23 cellular contexts compared by ENCODE assay signal in genomic region chr1:54579337-54579781, GRCh38. TPM values are rescaled to one million over a fixed set of nuclear protein-coding genes. Genes with fewer than 3 reads are reported as not detected.
A peak's percentile ranks its signal among the peaks of the same experiment; 100 is the strongest.
DNase-seq lines count a peak whose midpoint lies in the region; ATAC-seq and TF ChIP-seq lines count a peak whose summit lies in the region.
"Had no signal": no experiment of that assay in that cellular context is flagged by ENCODE, and none has a peak within 500 bp of the region (broad histone marks: within the 10 kb centered on the region; RNA-seq: fewer than 3 reads in every experiment).

No MANE protein-coding gene starts in this region.

- H3K9me3 ChIP-seq in H9 (ENCODE audit: control insufficient read depth, low read depth, low read length): no peaks in the 10 kb centered on the region
- no peaks in the 10 kb centered on the region for H3K9me3 ChIP-seq in skeletal muscle tissue (ENCODE audit: control insufficient read depth in 3 of 3, low read length in 3 of 3)
- H3K9me3 ChIP-seq in PC-3 (ENCODE audit: low read length): no peaks in the 10 kb centered on the region
- H3K9me3 ChIP-seq: pancreas had no signal

- H3T11ph ChIP-seq in H9 (ENCODE audit: low read length): no peak overlapping the region

- no peaks in the 10 kb centered on the region for H3F3A ChIP-seq in PC-3 (ENCODE audit: low read length, unreplicated experiment)

- no peak for DNase-seq in H9
- peak in 1 of 61 donors; percentile 16 for DNase-seq in caudate nucleus (lab: John Stamatoyannopoulos, UW)
- DNase-seq in islet precursor cell: peak; percentile 85
- DNase-seq in activated T-cell treated with anti-CD3 and anti-CD28 coated beads, Interleukin-2, amount 50 U/mL, for 24 hours: no peak
- no peak for DNase-seq in stimulated activated CD4-positive, alpha-beta T cell treated with anti-CD3 and anti-CD28 coated beads, Interleukin-4, amount 100 ng/mL, for 1 hour
- DNase-seq in PC-3: no peak
- DNase-seq: activated CD4-positive, CD25-positive, alpha-beta regulatory T cell; activated naive CD8-positive, alpha-beta T cell treated with anti-CD3 and anti-CD28 coated beads, Interleukin-2, amount 50 U/mL, for 24 hours; COR-L47; EL; glutamatergic neuron; GM23248; NCI-H146; NCI-H226; pancreas; SIG-M5; stimulated activated CD4-positive, alpha-beta T cell treated with anti-CD3 and anti-CD28 coated beads, Interleukin-15, amount 100 ng/mL, for 24 hours; stimulated activated naive CD8-positive, alpha-beta T cell treated with anti-CD3 and anti-CD28 coated beads, Interleukin-15, amount 100 ng/mL, for 72 hours; T-helper 2 cell had no signal

- CTCF ChIA-PET in PC-3 (lab: Charles Lee): no interaction called here

- no peak overlapping the region for H2BK20ac ChIP-seq in H9 (ENCODE audit: low read depth, low read length, poor library complexity, severe bottlenecking)

- H3K27ac Mint-ChIP-seq in H9: peak overlapping the region; percentile 19 to 95 (median 91)
- H3K27ac Mint-ChIP-seq in activated T-cell treated with anti-CD3 and anti-CD28 coated beads, Interleukin-2, amount 50 U/mL, for 24 hours: no peak overlapping the region
- H3K27ac Mint-ChIP-seq: activated naive CD8-positive, alpha-beta T cell treated with anti-CD3 and anti-CD28 coated beads, Interleukin-2, amount 50 U/mL, for 24 hours; stimulated activated naive CD8-positive, alpha-beta T cell treated with anti-CD3 and anti-CD28 coated beads, Interleukin-15, amount 100 ng/mL, for 72 hours had no signal

- no peak overlapping the region for H3K4me2 ChIP-seq in H9 (ENCODE audit: insufficient read depth, insufficient read length, low read length)
- no peak overlapping the region for H3K4me2 ChIP-seq in PC-3 (ENCODE audit: low read length)

- H2AK5ac ChIP-seq in H9 (ENCODE audit: insufficient read length, low read length): no peak overlapping the region

- POLR2A ChIA-PET in PC-3 (lab: Charles Lee; ENCODE audit: unreplicated experiment): no interaction called here

- no peaks in the 10 kb centered on the region for H3K79me1 ChIP-seq in H9 (ENCODE audit: insufficient read depth, low read depth, low read length, poor library complexity, severe bottlenecking)

- H2BK15ac ChIP-seq in H9 (ENCODE audit: low read depth, low read length): no peak overlapping the region

- peaks cover 58 to 70% of the 10 kb centered on the region in 2 experiments for H3K4me1 Mint-ChIP-seq in H9
- H3K4me1 Mint-ChIP-seq in activated T-cell treated with anti-CD3 and anti-CD28 coated beads, Interleukin-2, amount 50 U/mL, for 24 hours (ENCODE audit: low read depth): no peaks in the 10 kb centered on the region
- H3K4me1 Mint-ChIP-seq: central memory CD8-positive, alpha-beta T cell; stimulated activated naive CD8-positive, alpha-beta T cell treated with anti-CD3 and anti-CD28 coated beads, Interleukin-15, amount 100 ng/mL, for 72 hours had no signal

- intact Hi-C loops in PC-3 (cut with micrococcal nuclease): no loop called here

- peak overlapping the region; percentile 63 for H3K14ac ChIP-seq in H9 (ENCODE audit: insufficient read depth, low read length)

- ATAC-seq in HG02938 (IDR thresholded peaks at IDR 0.05; ENCODE audit: unreplicated experiment) (no peak), PC-3 (no peak)
- ATAC-seq: activated naive CD8-positive, alpha-beta T cell treated with anti-CD3 and anti-CD28 coated beads, Interleukin-2, amount 50 U/mL, for 24 hours; pancreas; stimulated activated naive CD8-positive, alpha-beta T cell treated with anti-CD3 and anti-CD28 coated beads, Interleukin-15, amount 100 ng/mL, for 72 hours had no signal

- H3K4me3 ChIP-seq in skeletal muscle tissue (ENCODE audit: low read length in 3 of 3) (no peak overlapping the region), PC-3 (ENCODE audit: low read length) (no peak overlapping the region)
- H3K4me3 ChIP-seq: GM23248, pancreas had no signal

- no peaks in the 10 kb centered on the region for H3K23me2 ChIP-seq in H9 (ENCODE audit: insufficient read length, low read depth, low read length, poor library complexity, severe bottlenecking)

- no peaks in the 10 kb centered on the region for H3K9me2 ChIP-seq in PC-3 (replicated peaks; ENCODE audit: low read length)

- no TSS peak for BruUV-seq in PC-3 (replicated peaks; lab: Mats Ljungman, UMichigan)

- no peak overlapping the region for H4K91ac ChIP-seq in H9 (ENCODE audit: insufficient read length, low read depth, low read length)

- no peak overlapping the region for H2BK5ac ChIP-seq in H9 (ENCODE audit: insufficient read length, low read length)

- H4K20me1 ChIP-seq in H9 (ENCODE audit: control insufficient read depth, insufficient read depth, insufficient read length): no peaks in the 10 kb centered on the region
- H4K20me1 ChIP-seq in PC-3 (ENCODE audit: low read length): no peaks in the 10 kb centered on the region

- no peak overlapping the region for H2AFZ ChIP-seq in H9 (ENCODE audit: low read length)
- no peak overlapping the region for H2AFZ ChIP-seq in PC-3 (ENCODE audit: low read length)
- H2AFZ ChIP-seq: GM23248 had no signal

- no peak overlapping the region for H3K56ac ChIP-seq in H9 (ENCODE audit: insufficient read length, low read depth, low read length)

- H3K9me3 Mint-ChIP-seq in H9: no peaks in the 10 kb centered on the region
- no peaks in the 10 kb centered on the region for H3K9me3 Mint-ChIP-seq in activated T-cell treated with anti-CD3 and anti-CD28 coated beads, Interleukin-2, amount 50 U/mL, for 24 hours
- H3K9me3 Mint-ChIP-seq: activated naive CD8-positive, alpha-beta T cell treated with anti-CD3 and anti-CD28 coated beads, Interleukin-2, amount 50 U/mL, for 24 hours; central memory CD8-positive, alpha-beta T cell; stimulated activated naive CD8-positive, alpha-beta T cell treated with anti-CD3 and anti-CD28 coated beads, Interleukin-15, amount 100 ng/mL, for 72 hours had no signal

- H3K27ac ChIP-seq in H9 (ENCODE audit: insufficient read length, low read depth, low read length) (no peak overlapping the region), caudate nucleus (ENCODE audit: low read depth, low read length) (peak overlapping the region; percentile 12), skeletal muscle tissue (ENCODE audit: low read depth, low read length) (peak overlapping the region; percentile 90), PC-3 (ENCODE audit: low read length) (no peak overlapping the region)
- H3K27ac ChIP-seq: GM23248, pancreas had no signal

- H4K8ac ChIP-seq in H9 (replicated peaks; ENCODE audit: insufficient read length, low read depth, low read length): no peak overlapping the region

- H3K4ac ChIP-seq in H9 (ENCODE audit: low read depth, low read length): no peak overlapping the region

- H3K18ac ChIP-seq in H9 (ENCODE audit: insufficient read length, low read depth, low read length): peak overlapping the region; percentile 17

- H4K5ac ChIP-seq in H9 (ENCODE audit: insufficient read length, low read depth, low read length): no peak overlapping the region

- WGBS in H9 (ENCODE audit: extremely low coverage, insufficient read length, low lambda C conversion rate): no CpG with 5 or more reads among the region's 4 CpGs

- TF ChIP-seq CTCF in H9 (conservative IDR thresholded peaks at IDR 0.05) (no peak), PC-3 (conservative IDR thresholded peaks at IDR 0.05; ENCODE audit: low read depth, low read length) (no peak)

- no peaks in the 10 kb centered on the region for H3K36me3 ChIP-seq in skeletal muscle tissue (ENCODE audit: control insufficient read depth in 3 of 3, insufficient read depth in 3 of 3, low read length in 3 of 3)
- no peaks in the 10 kb centered on the region for H3K36me3 ChIP-seq in PC-3 (ENCODE audit: low read depth, low read length)
- H3K36me3 ChIP-seq: pancreas had no signal

- H3K27me3 ChIP-seq in H9 (ENCODE audit: insufficient read depth, low read length) (no peaks in the 10 kb centered on the region), skeletal muscle tissue (ENCODE audit: control insufficient read depth in 3 of 3, insufficient read depth in 3 of 3, low read length in 3 of 3) (no peaks in the 10 kb centered on the region), PC-3 (ENCODE audit: low read length) (no peaks in the 10 kb centered on the region)
- H3K27me3 ChIP-seq: pancreas had no signal

- no peak overlapping the region for H3K4me3 Mint-ChIP-seq in H9
- H3K4me3 Mint-ChIP-seq in activated T-cell treated with anti-CD3 and anti-CD28 coated beads, Interleukin-2, amount 50 U/mL, for 24 hours: no peak overlapping the region
- H3K4me3 Mint-ChIP-seq: activated naive CD8-positive, alpha-beta T cell treated with anti-CD3 and anti-CD28 coated beads, Interleukin-2, amount 50 U/mL, for 24 hours; central memory CD8-positive, alpha-beta T cell; stimulated activated naive CD8-positive, alpha-beta T cell treated with anti-CD3 and anti-CD28 coated beads, Interleukin-15, amount 100 ng/mL, for 72 hours had no signal

- H3K79me2 ChIP-seq in H9 (ENCODE audit: insufficient read depth, low read length) (no peaks in the 10 kb centered on the region), PC-3 (ENCODE audit: low read length) (no peaks in the 10 kb centered on the region)

- no peak overlapping the region for H3K23ac ChIP-seq in H9 (ENCODE audit: insufficient read length, low read depth, low read length)

- no peak overlapping the region for H2BK12ac ChIP-seq in H9 (ENCODE audit: insufficient read length, low read depth, low read length)

- H3K9ac ChIP-seq in H9 (ENCODE audit: extremely low read depth, insufficient read length, low read length) (no peak overlapping the region), skeletal muscle tissue (ENCODE audit: low read depth in 1 of 3, low read length in 3 of 3) (peak overlapping the region in 2 of 3 donors; percentile 20 to 76), PC-3 (ENCODE audit: low read length) (no peak overlapping the region)
- H3K9ac ChIP-seq: GM23248 had no signal

- peaks cover 13% of the 10 kb centered on the region; the same call in 1 of the 2 replicates for H3K4me1 ChIP-seq in H9 (ENCODE audit: insufficient read depth, low read length)
- H3K4me1 ChIP-seq in skeletal muscle tissue (ENCODE audit: control insufficient read depth in 3 of 3, insufficient read depth in 3 of 3, low read length in 3 of 3): peaks cover 61 to 94% (median 84%) of the 10 kb centered on the region in 3 donors
- no peaks in the 10 kb centered on the region for H3K4me1 ChIP-seq in PC-3 (ENCODE audit: insufficient read depth, low read length)

- no peaks in the 10 kb centered on the region for H3K27me3 Mint-ChIP-seq in H9 (ENCODE audit: low read depth)
- H3K27me3 Mint-ChIP-seq in activated T-cell treated with anti-CD3 and anti-CD28 coated beads, Interleukin-2, amount 50 U/mL, for 24 hours: no peaks in the 10 kb centered on the region
- H3K27me3 Mint-ChIP-seq: activated naive CD8-positive, alpha-beta T cell treated with anti-CD3 and anti-CD28 coated beads, Interleukin-2, amount 50 U/mL, for 24 hours; stimulated activated naive CD8-positive, alpha-beta T cell treated with anti-CD3 and anti-CD28 coated beads, Interleukin-15, amount 100 ng/mL, for 72 hours had no signal

- H2BK120ac ChIP-seq in H9 (ENCODE audit: low read depth, low read length, poor library complexity, severe bottlenecking): no peak overlapping the region

- no peaks in the 10 kb centered on the region for H3K36me3 Mint-ChIP-seq in H9 (ENCODE audit: insufficient read depth in 1 of 3, low read depth in 3 of 3)
- H3K36me3 Mint-ChIP-seq in activated T-cell treated with anti-CD3 and anti-CD28 coated beads, Interleukin-2, amount 50 U/mL, for 24 hours (ENCODE audit: low read depth): no peaks in the 10 kb centered on the region

RNA-seq across cellular contexts. Expression of gene ACOT11, which starts 31.3 kb away (rescaled TPM):
- total RNA-seq in H9 (2021) (3.6 and 4.0 TPM in 2 replicates), skeletal muscle tissue (4.7 TPM), PC-3 (2014; rRNA removed) (4.1 and 5.0 TPM in 2 replicates)

RNA-seq across cellular contexts. Expression of gene FAM151A, which starts 44.0 kb away (rescaled TPM):
- total RNA-seq in H9 (2021) (not detected in 2 replicates), skeletal muscle tissue (not detected), PC-3 (2014; rRNA removed) (not detected in 2 replicates)
- total RNA-seq: GM23248, kidney epithelial cell had no signal

Comparison
In these comparisons a context has a peak if more than half of its experiments do, and no peak if none do; other contexts are left out.
1. H3K27ac ChIP-seq: peak in caudate nucleus (single experiment) and skeletal muscle tissue (single experiment); none in H9 (single experiment) and PC-3 (single experiment).
2. H3K9ac ChIP-seq: peak in skeletal muscle tissue (2 of 3); none in H9 (single experiment) and PC-3 (single experiment).